In genomic region chr7:103795787-103796186, GRCh38 we compare ENCODE assay signal across 1 cellular context.
A peak's percentile ranks its signal among the peaks of the same experiment; 100 is the strongest.
TF ChIP-seq lines count a peak whose summit lies in the region.

No MANE protein-coding gene starts in this region.

TF ChIP-seq in HepG2, 621 proteins besides CTCF, POLR2A, EP300 and RAD21 (continued from another document):
- TF ChIP-seq, protein P1, sequence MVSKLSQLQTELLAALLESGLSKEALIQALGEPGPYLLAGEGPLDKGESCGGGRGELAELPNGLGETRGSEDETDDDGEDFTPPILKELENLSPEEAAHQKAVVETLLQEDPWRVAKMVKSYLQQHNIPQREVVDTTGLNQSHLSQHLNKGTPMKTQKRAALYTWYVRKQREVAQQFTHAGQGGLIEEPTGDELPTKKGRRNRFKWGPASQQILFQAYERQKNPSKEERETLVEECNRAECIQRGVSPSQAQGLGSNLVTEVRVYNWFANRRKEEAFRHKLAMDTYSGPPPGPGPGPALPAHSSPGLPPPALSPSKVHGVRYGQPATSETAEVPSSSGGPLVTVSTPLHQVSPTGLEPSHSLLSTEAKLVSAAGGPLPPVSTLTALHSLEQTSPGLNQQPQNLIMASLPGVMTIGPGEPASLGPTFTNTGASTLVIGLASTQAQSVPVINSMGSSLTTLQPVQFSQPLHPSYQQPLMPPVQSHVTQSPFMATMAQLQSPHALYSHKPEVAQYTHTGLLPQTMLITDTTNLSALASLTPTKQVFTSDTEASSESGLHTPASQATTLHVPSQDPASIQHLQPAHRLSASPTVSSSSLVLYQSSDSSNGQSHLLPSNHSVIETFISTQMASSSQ (IDR thresholded peaks at IDR 0.05; ENCODE audit: low read depth) = 0 out of 2 replicates have a peak, but pooled peaks have one; percentile 16
- TF ChIP-seq, protein P1 (CRISPR knock-in tag; IDR thresholded peaks at IDR 0.05; ENCODE audit: borderline replicate concordance) = no peak
- no peak for TF ChIP-seq IRF1 (CRISPR knock-in tag; IDR thresholded peaks at IDR 0.05; ENCODE audit: low read depth)
- TF ChIP-seq SOX5 (CRISPR knock-in tag; IDR thresholded peaks at IDR 0.05; ENCODE audit: borderline replicate concordance) = 0 out of 2 replicates have a peak, but pooled peaks have one; percentile 14
- TF ChIP-seq ZNF569 (CRISPR knock-in tag; IDR thresholded peaks at IDR 0.05; ENCODE audit: borderline replicate concordance) = no peak
- TF ChIP-seq ZNF747 (CRISPR knock-in tag; IDR thresholded peaks at IDR 0.05; ENCODE audit: borderline replicate concordance) = no peak
- TF ChIP-seq SETDB1 (CRISPR knock-in tag; IDR thresholded peaks at IDR 0.05; ENCODE audit: borderline replicate concordance) = no peak
- TF ChIP-seq FOXK2 (IDR thresholded peaks at IDR 0.05) = no peak
- TF ChIP-seq ARID5B (CRISPR knock-in tag; IDR thresholded peaks at IDR 0.05) = 0 out of 2 replicates have a peak, but pooled peaks have one; percentile 10
- TF ChIP-seq KIAA2018 (CRISPR knock-in tag; IDR thresholded peaks at IDR 0.05; ENCODE audit: borderline replicate concordance) = no peak
- no peak for TF ChIP-seq SOX13 (IDR thresholded peaks at IDR 0.05)
- TF ChIP-seq SOX13 (CRISPR knock-in tag; conservative IDR thresholded peaks at IDR 0.05 in 1 of 2, IDR thresholded peaks at IDR 0.05 in 1 of 2) = peak in 1 of 2 experiments; percentile 46; a peak in 1 of 4 replicates
- TF ChIP-seq NFIB (CRISPR knock-in tag; IDR thresholded peaks at IDR 0.05; ENCODE audit: borderline replicate concordance) = no peak
- TF ChIP-seq ZNF563 (CRISPR knock-in tag; IDR thresholded peaks at IDR 0.05) = no peak
